9 cellular contexts compared by ENCODE assay signal in genomic region chr2:68907923-68908253, GRCh38. TPM values are rescaled to one million over a fixed set of nuclear protein-coding genes. Genes with fewer than 3 reads are reported as not detected.
A peak's percentile ranks its signal among the peaks of the same experiment; 100 is the strongest.
DNase-seq lines count a peak whose midpoint lies in the region; ATAC-seq and TF ChIP-seq lines count a peak whose summit lies in the region.
"Had no signal": no experiment of that assay in that cellular context is flagged by ENCODE, and none has a peak within 500 bp of the region (broad histone marks: within the 10 kb centered on the region; RNA-seq: fewer than 3 reads in every experiment).

No MANE protein-coding gene starts in this region.

- peaks cover 4% of the 10 kb centered on the region for H3K9me3 Mint-ChIP-seq in activated CD8-positive, alpha-beta memory T cell treated with anti-CD3 and anti-CD28 coated beads, Interleukin-2, amount 10 ng/mL, durations not matched to agents 7 days and 5 days (ENCODE audit: low read depth)
- peaks cover 22% of the 10 kb centered on the region for H3K9me3 Mint-ChIP-seq in activated CD4-positive, alpha-beta memory T cell treated with anti-CD3 and anti-CD28 coated beads, Interleukin-2, amount 10 ng/mL, durations not matched to agents 7 days and 5 days
- H3K9me3 Mint-ChIP-seq in stimulated activated memory B cell treated with anti-CD40 and anti-IgM and Interleukin-4, amounts not matched to agents 10 μg/mL and 1 μg/mL and 100 μg/mL, for 72 hours: peaks cover 2% of the 10 kb centered on the region
- H3K9me3 Mint-ChIP-seq in CD14-positive monocyte: peaks cover 0 to 2% (median 0%) of the 10 kb centered on the region in 7 donors

- CTCF ChIA-PET in activated CD8-positive, alpha-beta memory T cell treated with anti-CD3 and anti-CD28 coated beads, Interleukin-2, amount 10 ng/mL, durations not matched to agents 7 days and 5 days (lab: Charles Lee): interaction anchor here (0.7 to 6.2 kb wide), 24 partner anchors 12 to 712 kb away, joined by 3 to 56 read pairs (median 4); partner anchors contain the start of genes APLF and FBXO48
- CTCF ChIA-PET in activated CD4-positive, alpha-beta memory T cell treated with anti-CD3 and anti-CD28 coated beads, Interleukin-2, amount 10 ng/mL, durations not matched to agents 7 days and 5 days (lab: Charles Lee): interaction anchor here (0.8 to 4.1 kb wide), 21 partner anchors 11 to 467 kb away, joined by 3 to 32 read pairs (median 7); partner anchors contain the start of genes APLF, ARHGAP25 and FBXO48

- TF ChIP-seq CTCF in CD14-positive monocyte (IDR thresholded peaks at IDR 0.05): no peak

- peaks cover 20% of the 10 kb centered on the region for H3K36me3 Mint-ChIP-seq in activated CD8-positive, alpha-beta memory T cell treated with anti-CD3 and anti-CD28 coated beads, Interleukin-2, amount 10 ng/mL, durations not matched to agents 7 days and 5 days
- peaks cover 28% of the 10 kb centered on the region for H3K36me3 Mint-ChIP-seq in activated CD4-positive, alpha-beta memory T cell treated with anti-CD3 and anti-CD28 coated beads, Interleukin-2, amount 10 ng/mL, durations not matched to agents 7 days and 5 days (ENCODE audit: low read depth)
- H3K36me3 Mint-ChIP-seq in stimulated activated memory B cell treated with anti-CD40 and anti-IgM and Interleukin-4, amounts not matched to agents 10 μg/mL and 1 μg/mL and 100 μg/mL, for 72 hours: no peaks in the 10 kb centered on the region
- H3K36me3 Mint-ChIP-seq in CD14-positive monocyte: no peaks in the 10 kb centered on the region

- intact Hi-C loops in CD14-positive monocyte (cut with micrococcal nuclease): loop anchor here in 1 of 2 donors (5.0 to 10.0 kb wide), 4 partner anchors 71 to 441 kb away; partner anchors contain the start of genes APLF and FBXO48

- H3K4me1 Mint-ChIP-seq in activated CD8-positive, alpha-beta memory T cell treated with anti-CD3 and anti-CD28 coated beads, Interleukin-2, amount 10 ng/mL, durations not matched to agents 7 days and 5 days: peaks cover 38% of the 10 kb centered on the region
- H3K4me1 Mint-ChIP-seq in activated CD4-positive, alpha-beta memory T cell treated with anti-CD3 and anti-CD28 coated beads, Interleukin-2, amount 10 ng/mL, durations not matched to agents 7 days and 5 days: peaks cover 39% of the 10 kb centered on the region
- peaks cover 50% of the 10 kb centered on the region for H3K4me1 Mint-ChIP-seq in stimulated activated memory B cell treated with anti-CD40 and anti-IgM and Interleukin-4, amounts not matched to agents 10 μg/mL and 1 μg/mL and 100 μg/mL, for 72 hours
- H3K4me1 Mint-ChIP-seq in CD14-positive monocyte: peaks cover 21% of the 10 kb centered on the region

- DNase-seq in activated CD8-positive, alpha-beta memory T cell treated with anti-CD3 and anti-CD28 coated beads, Interleukin-2, amount 10 ng/mL, durations not matched to agents 7 days and 5 days: no peak
- DNase-seq in activated CD8-positive, alpha-beta memory T cell treated with anti-CD3 and anti-CD28 coated beads, Interleukin-2, amount 50 U/mL, for 48 hours: no peak
- DNase-seq in activated CD4-positive, alpha-beta memory T cell treated with anti-CD3 and anti-CD28 coated beads, Interleukin-2, amount 10 ng/mL, durations not matched to agents 7 days and 5 days: peak; percentile 22
- DNase-seq in retina (no peak), CD14-positive monocyte (ENCODE audit: low spot score) (no peak), NCI-H526 (lab: John Stamatoyannopoulos, UW) (no peak)

- peak overlapping the region; percentile 92 for H3K27ac Mint-ChIP-seq in activated CD8-positive, alpha-beta memory T cell treated with anti-CD3 and anti-CD28 coated beads, Interleukin-2, amount 10 ng/mL, durations not matched to agents 7 days and 5 days
- peak overlapping the region; percentile 93 for H3K27ac Mint-ChIP-seq in activated CD4-positive, alpha-beta memory T cell treated with anti-CD3 and anti-CD28 coated beads, Interleukin-2, amount 10 ng/mL, durations not matched to agents 7 days and 5 days
- H3K27ac Mint-ChIP-seq in stimulated activated memory B cell treated with anti-CD40 and anti-IgM and Interleukin-4, amounts not matched to agents 10 μg/mL and 1 μg/mL and 100 μg/mL, for 72 hours: peak overlapping the region; percentile 94
- H3K27ac Mint-ChIP-seq in CD14-positive monocyte: peak overlapping the region in 3 of 7 donors; percentile 5 to 80 (median 34)

- ATAC-seq in activated CD8-positive, alpha-beta memory T cell treated with anti-CD3 and anti-CD28 coated beads, Interleukin-2, amount 10 ng/mL, durations not matched to agents 7 days and 5 days: no peak
- ATAC-seq in HG03025 (IDR thresholded peaks at IDR 0.05; ENCODE audit: low FRiP score, unreplicated experiment): peak; percentile 22
- peak; percentile 57 for ATAC-seq in stimulated activated memory B cell treated with anti-CD40 and anti-IgM and Interleukin-4, amounts not matched to agents 10 μg/mL and 1 μg/mL and 100 μg/mL, for 72 hours

- no peaks in the 10 kb centered on the region for H3K27me3 Mint-ChIP-seq in activated CD8-positive, alpha-beta memory T cell treated with anti-CD3 and anti-CD28 coated beads, Interleukin-2, amount 10 ng/mL, durations not matched to agents 7 days and 5 days
- peaks cover 3% of the 10 kb centered on the region for H3K27me3 Mint-ChIP-seq in activated CD4-positive, alpha-beta memory T cell treated with anti-CD3 and anti-CD28 coated beads, Interleukin-2, amount 10 ng/mL, durations not matched to agents 7 days and 5 days
- H3K27me3 Mint-ChIP-seq in stimulated activated memory B cell treated with anti-CD40 and anti-IgM and Interleukin-4, amounts not matched to agents 10 μg/mL and 1 μg/mL and 100 μg/mL, for 72 hours: no peaks in the 10 kb centered on the region
- peaks cover 0 to 2% (median 0%) of the 10 kb centered on the region in 3 donors for H3K27me3 Mint-ChIP-seq in CD14-positive monocyte (ENCODE audit: low read depth in 3 of 3)

- POLR2A ChIA-PET in activated CD4-positive, alpha-beta memory T cell treated with anti-CD3 and anti-CD28 coated beads, Interleukin-2, amount 10 ng/mL, durations not matched to agents 7 days and 5 days (lab: Charles Lee): interaction anchor here (0.7 to 3.1 kb wide), 27 partner anchors 17 to 444 kb away, joined by 3 to 35 read pairs (median 6); partner anchors contain the start of genes APLF, ARHGAP25 and FBXO48

- peak overlapping the region; percentile 38 for H3K4me3 Mint-ChIP-seq in activated CD8-positive, alpha-beta memory T cell treated with anti-CD3 and anti-CD28 coated beads, Interleukin-2, amount 10 ng/mL, durations not matched to agents 7 days and 5 days
- H3K4me3 Mint-ChIP-seq in activated CD4-positive, alpha-beta memory T cell treated with anti-CD3 and anti-CD28 coated beads, Interleukin-2, amount 10 ng/mL, durations not matched to agents 7 days and 5 days: peak overlapping the region; percentile 34
- H3K4me3 Mint-ChIP-seq in stimulated activated memory B cell treated with anti-CD40 and anti-IgM and Interleukin-4, amounts not matched to agents 10 μg/mL and 1 μg/mL and 100 μg/mL, for 72 hours: peak overlapping the region; percentile 4
- H3K4me3 Mint-ChIP-seq in CD14-positive monocyte: peak overlapping the region in 1 of 2 donors; percentile 70

RNA-seq across cellular contexts. Expression of gene BMP10, which starts 36.7 kb away (rescaled TPM):
- not detected for total RNA-seq in activated CD8-positive, alpha-beta memory T cell treated with anti-CD3 and anti-CD28 coated beads, Interleukin-2, amount 10 ng/mL, durations not matched to agents 7 days and 5 days
- under 1 TPM in 1 of 2 experiments, not detected in 1; 0.18 TPM for total RNA-seq in activated CD4-positive, alpha-beta memory T cell treated with anti-CD3 and anti-CD28 coated beads, Interleukin-2, amount 10 ng/mL, durations not matched to agents 7 days and 5 days
- polyA plus RNA-seq in CD14-positive monocyte: not detected
- total RNA-seq: H7 had no signal

RNA-seq across cellular contexts. Expression of gene GKN2, which starts 44.8 kb away (rescaled TPM):
- not detected for total RNA-seq in activated CD8-positive, alpha-beta memory T cell treated with anti-CD3 and anti-CD28 coated beads, Interleukin-2, amount 10 ng/mL, durations not matched to agents 7 days and 5 days
- not detected for total RNA-seq in activated CD4-positive, alpha-beta memory T cell treated with anti-CD3 and anti-CD28 coated beads, Interleukin-2, amount 10 ng/mL, durations not matched to agents 7 days and 5 days
- polyA plus RNA-seq in CD14-positive monocyte: not detected
- total RNA-seq: H7 had no signal
